In genomic region chr15:78969687-78970349, GRCh38 we compare ENCODE assay signal across 31 cellular contexts. TPM values are rescaled to one million over a fixed set of nuclear protein-coding genes. Genes with fewer than 3 reads are reported as not detected.
A peak's percentile ranks its signal among the peaks of the same experiment; 100 is the strongest.
DNase-seq lines count a peak whose midpoint lies in the region; ATAC-seq, FAIRE-seq and TF ChIP-seq lines count a peak whose summit lies in the region.
"Had no signal": no experiment of that assay in that cellular context is flagged by ENCODE, and none has a peak within 500 bp of the region (broad histone marks: within the 10 kb centered on the region; RNA-seq: fewer than 3 reads in every experiment).

No MANE protein-coding gene starts in this region.

- WGBS in neuronal stem cell (ENCODE audit: extremely low coverage in 2 of 2, insufficient read length in 2 of 2, insufficient replicate concordance in 1 of 2), 2 donors, result no CpG with 5 or more reads among the region's 5 CpGs

- H3K27me3 Mint-ChIP-seq in Calu3 (ENCODE audit: unreplicated experiment), result no peaks in the 10 kb centered on the region

- H3K9ac ChIP-seq in kidney (ENCODE audit: low read length in 2 of 2), result no peak overlapping the region
- no peak overlapping the region for H3K9ac ChIP-seq in neuronal stem cell (ENCODE audit: low read depth, low read length, poor library complexity)

- H3K27ac Mint-ChIP-seq in Calu3 (ENCODE audit: unreplicated experiment), result peak overlapping the region; percentile 82
- H3K27ac Mint-ChIP-seq: activated CD8-positive, alpha-beta T cell treated with anti-CD3 and anti-CD28 coated beads, Interleukin-2, amount 10 ng/mL, durations not matched to agents 7 days and 5 days; activated naive CD4-positive, alpha-beta T cell treated with anti-CD3 and anti-CD28 coated beads for 36 hours; stimulated activated effector memory CD8-positive, alpha-beta T cell treated with anti-CD3 and anti-CD28 coated beads, Interleukin-12 subunit alpha, Interleukin-12 subunit beta, amount 100 ng/mL, for 72 hours had no signal

- DNase-seq in Calu3, result no peak
- DNase-seq in ascending aorta (ENCODE audit: low spot score in 2 of 2), result no peak
- no peak for DNase-seq in kidney
- DNase-seq in sciatic nerve (ENCODE audit: low spot score), result no peak
- no peak for DNase-seq in NCI-H2196 (lab: John Stamatoyannopoulos, UW; ENCODE audit: unreplicated experiment)
- no peak for DNase-seq in neuronal stem cell (ENCODE audit: low spot score)
- DNase-seq: activated CD4-positive, alpha-beta T cell treated with anti-CD3 and anti-CD28 coated beads for 4 hours; activated CD8-positive, alpha-beta T cell treated with anti-CD3 and anti-CD28 coated beads, Interleukin-2, amount 10 ng/mL, durations not matched to agents 7 days and 5 days; activated naive CD4-positive, alpha-beta T cell treated with anti-CD3 and anti-CD28 coated beads for 36 hours; amniotic stem cell; BE2C; CD8-positive, alpha-beta memory T cell; glutamatergic neuron; H7; islet precursor cell; midbrain; naive thymus-derived CD4-positive, alpha-beta T cell; NCI-H1048; NCI-H446 treated with DMSO at 0.1 percent for 48 hours; psoas muscle; stimulated activated CD4-positive, alpha-beta T cell treated with anti-CD3 and anti-CD28 coated beads, Interleukin-15, amount 100 ng/mL, for 24 hours; substantia nigra; T-helper 9 cell; upper lobe of right lung; WERI-Rb-1 had no signal

- no peak overlapping the region for H2BK5ac ChIP-seq in neuronal stem cell (ENCODE audit: low read length)

- H3K36me3 ChIP-seq in ascending aorta, result no peaks in the 10 kb centered on the region
- H3K36me3 ChIP-seq in kidney (ENCODE audit: control insufficient read depth in 1 of 2, insufficient read depth in 2 of 2, low read length in 2 of 2), result no peaks in the 10 kb centered on the region
- H3K36me3 ChIP-seq in neuronal stem cell (replicated peaks in 1 of 2; ENCODE audit: control insufficient read depth in 2 of 2, insufficient read depth in 2 of 2, low read length in 2 of 2), result no peaks in the 10 kb centered on the region
- H3K36me3 ChIP-seq: BE2C, breast epithelium, SJSA1, upper lobe of right lung, WERI-Rb-1 had no signal

- H2BK12ac ChIP-seq in neuronal stem cell (ENCODE audit: low read length), result no peak overlapping the region

- peak overlapping the region; percentile 58 to 77 for H3K27ac ChIP-seq in ascending aorta
- peak overlapping the region; percentile 39 to 57 for H3K27ac ChIP-seq in kidney (ENCODE audit: low read depth in 2 of 2, low read length in 2 of 2)
- no peak overlapping the region for H3K27ac ChIP-seq in neuronal stem cell (replicated peaks; ENCODE audit: low read length)
- H3K27ac ChIP-seq: breast epithelium, psoas muscle, SJSA1, upper lobe of right lung, WERI-Rb-1 had no signal

- H3K36me3 Mint-ChIP-seq in Calu3 (ENCODE audit: insufficient read depth, unreplicated experiment), result peaks cover 7% of the 10 kb centered on the region
- H3K36me3 Mint-ChIP-seq: CD8-positive, alpha-beta memory T cell; naive thymus-derived CD4-positive, alpha-beta T cell; stimulated activated effector memory CD8-positive, alpha-beta T cell treated with anti-CD3 and anti-CD28 coated beads, Interleukin-12 subunit alpha, Interleukin-12 subunit beta, amount 100 ng/mL, for 72 hours had no signal

- ATAC-seq in sciatic nerve (peak; percentile 49), GM19455 (IDR thresholded peaks at IDR 0.05; ENCODE audit: unreplicated experiment) (no peak), HG03097 (IDR thresholded peaks at IDR 0.05; ENCODE audit: low FRiP score, unreplicated experiment) (no peak)
- ATAC-seq: activated CD8-positive, alpha-beta T cell treated with anti-CD3 and anti-CD28 coated beads, Interleukin-2, amount 10 ng/mL, durations not matched to agents 7 days and 5 days; naive thymus-derived CD4-positive, alpha-beta T cell; psoas muscle; stimulated activated effector memory CD8-positive, alpha-beta T cell treated with anti-CD3 and anti-CD28 coated beads, Interleukin-12 subunit alpha, Interleukin-12 subunit beta, amount 100 ng/mL, for 72 hours; upper lobe of right lung had no signal

- no peak overlapping the region for H3K14ac ChIP-seq in neuronal stem cell (ENCODE audit: low read length)

- no peak for TF ChIP-seq CTCF in Calu3 (IDR thresholded peaks at IDR 0.05; ENCODE audit: unreplicated experiment)
- TF ChIP-seq CTCF in ascending aorta (IDR thresholded peaks at IDR 0.05), result no peak
- TF ChIP-seq CTCF in kidney (IDR thresholded peaks at IDR 0.05; ENCODE audit: borderline replicate concordance, extremely low read depth, insufficient read depth), result no peak

- BruUV-seq in Calu3 (replicated peaks; lab: Mats Ljungman, UMichigan), result no TSS peak

- H3K4me3 ChIP-seq in ascending aorta, result peak overlapping the region in 1 of 2 donors; percentile 21
- no peak overlapping the region for H3K4me3 ChIP-seq in kidney (ENCODE audit: low read length in 2 of 2)
- H3K4me3 ChIP-seq in neuronal stem cell (ENCODE audit: low read length in 2 of 2), result no peak overlapping the region
- H3K4me3 ChIP-seq: breast epithelium, psoas muscle, SJSA1, upper lobe of right lung had no signal

- intact Hi-C loops in Calu3 (cut with micrococcal nuclease; ENCODE audit: unreplicated experiment), result loop anchor here (2.0 kb wide), 1 partner anchor 17 kb away; no protein-coding TSS in a partner anchor
- intact Hi-C loops in ascending aorta (cut with DNase I), result loop anchor here (2.0 kb wide), 1 partner anchor 17 kb away; no protein-coding TSS in a partner anchor
- intact Hi-C loops in kidney (cut with DNase I), result no loop called here
- intact Hi-C loops in sciatic nerve (cut with DNase I), result no loop called here

- no peak overlapping the region for H2AFZ ChIP-seq in neuronal stem cell (ENCODE audit: low read length)

- H3K23ac ChIP-seq in neuronal stem cell (ENCODE audit: low read depth, low read length, poor library complexity), result no peak overlapping the region

- H4K8ac ChIP-seq in neuronal stem cell (ENCODE audit: low read depth, low read length), result no peak overlapping the region

- no peaks in the 10 kb centered on the region for H3K79me1 ChIP-seq in neuronal stem cell (ENCODE audit: low read depth, low read length)

- no peaks in the 10 kb centered on the region for H3K9me3 Mint-ChIP-seq in Calu3 (ENCODE audit: low read depth, unreplicated experiment)
- H3K9me3 Mint-ChIP-seq: activated naive CD4-positive, alpha-beta T cell treated with anti-CD3 and anti-CD28 coated beads for 36 hours; CD8-positive, alpha-beta memory T cell; naive thymus-derived CD4-positive, alpha-beta T cell; stimulated activated effector memory CD8-positive, alpha-beta T cell treated with anti-CD3 and anti-CD28 coated beads, Interleukin-12 subunit alpha, Interleukin-12 subunit beta, amount 100 ng/mL, for 72 hours had no signal

- H3K9me3 ChIP-seq in ascending aorta (no peaks in the 10 kb centered on the region), kidney (ENCODE audit: control insufficient read depth in 1 of 2, low read length in 2 of 2) (no peaks in the 10 kb centered on the region), neuronal stem cell (replicated peaks in 1 of 2; ENCODE audit: control insufficient read depth in 2 of 2, insufficient read depth in 1 of 2, low read depth in 1 of 2, low read length in 2 of 2) (no peaks in the 10 kb centered on the region)
- H3K9me3 ChIP-seq: BE2C, breast epithelium, psoas muscle, SJSA1, upper lobe of right lung had no signal

- no peak overlapping the region for H3K18ac ChIP-seq in neuronal stem cell (ENCODE audit: low read length)

- H3K4me3 Mint-ChIP-seq in Calu3 (ENCODE audit: low read depth, unreplicated experiment), result peak overlapping the region; percentile 11
- H3K4me3 Mint-ChIP-seq: activated CD8-positive, alpha-beta T cell treated with anti-CD3 and anti-CD28 coated beads, Interleukin-2, amount 10 ng/mL, durations not matched to agents 7 days and 5 days; activated naive CD4-positive, alpha-beta T cell treated with anti-CD3 and anti-CD28 coated beads for 36 hours; CD8-positive, alpha-beta memory T cell; naive thymus-derived CD4-positive, alpha-beta T cell; stimulated activated effector memory CD8-positive, alpha-beta T cell treated with anti-CD3 and anti-CD28 coated beads, Interleukin-12 subunit alpha, Interleukin-12 subunit beta, amount 100 ng/mL, for 72 hours had no signal

- H3K4ac ChIP-seq in neuronal stem cell (ENCODE audit: low read length), result no peak overlapping the region

- CTCF ChIA-PET in Calu3 (lab: Charles Lee), result interaction anchor here (0.7 to 1.0 kb wide), 2 partner anchors 10 to 59 kb away, joined by 3 to 5 read pairs; no protein-coding TSS in a partner anchor

- H4K91ac ChIP-seq in neuronal stem cell (ENCODE audit: low read depth, low read length, poor library complexity), result no peak overlapping the region

- H2BK120ac ChIP-seq in neuronal stem cell (ENCODE audit: low read depth, low read length), result no peak overlapping the region

- no peak overlapping the region for H2BK15ac ChIP-seq in neuronal stem cell (ENCODE audit: low read length)

- peaks cover 39% of the 10 kb centered on the region for H3K4me1 Mint-ChIP-seq in Calu3 (ENCODE audit: low read depth, unreplicated experiment)
- H3K4me1 Mint-ChIP-seq: CD8-positive, alpha-beta memory T cell; naive thymus-derived CD4-positive, alpha-beta T cell; stimulated activated effector memory CD8-positive, alpha-beta T cell treated with anti-CD3 and anti-CD28 coated beads, Interleukin-12 subunit alpha, Interleukin-12 subunit beta, amount 100 ng/mL, for 72 hours had no signal

- no peak overlapping the region for H3K4me2 ChIP-seq in neuronal stem cell (ENCODE audit: insufficient read depth, low read length, poor library complexity, severe bottlenecking)

- no peaks in the 10 kb centered on the region for H3K27me3 ChIP-seq in ascending aorta
- peaks cover 0 to 29% (median 0%) of the 10 kb centered on the region in 3 experiments for H3K27me3 ChIP-seq in neuronal stem cell (ENCODE audit: control insufficient read depth in 3 of 3, insufficient read depth in 3 of 3, low read depth in 1 of 3, low read length in 3 of 3)
- H3K27me3 ChIP-seq: BE2C, breast epithelium, SJSA1, upper lobe of right lung had no signal

- H3K4me1 ChIP-seq in ascending aorta, result peaks cover 3 to 13% of the 10 kb centered on the region in 2 donors
- peaks cover 3 to 15% of the 10 kb centered on the region in 2 donors for H3K4me1 ChIP-seq in kidney (ENCODE audit: control insufficient read depth in 1 of 2, insufficient read depth in 1 of 2, low read depth in 1 of 2, low read length in 2 of 2)
- no peaks in the 10 kb centered on the region for H3K4me1 ChIP-seq in neuronal stem cell (ENCODE audit: control insufficient read depth in 2 of 2, insufficient read depth in 1 of 2, low read depth in 1 of 2, low read length in 2 of 2)
- H3K4me1 ChIP-seq: BE2C, breast epithelium, psoas muscle, SJSA1 had no signal

- FAIRE-seq in kidney (lab: Jason Lieb, UNC), result no peak
- FAIRE-seq: GM19239 had no signal

- H2AK5ac ChIP-seq in neuronal stem cell (ENCODE audit: low read depth, low read length), result no peak overlapping the region

RNA-seq across cellular contexts. Expression of gene CTSH, which starts 25.0 kb away (rescaled TPM):
- total RNA-seq in Calu3 (2022) (327 and 433 TPM in 2 replicates), ascending aorta (112 TPM), kidney (201 TPM), sciatic nerve (81.6 TPM)
- 1,628 TPM for polyA plus RNA-seq in kidney (ENCODE audit: insufficient read depth, low read depth, low replicate concordance)
- polyA plus RNA-seq in neuronal stem cell (2013, experiment 1 of 2), result 7.8 TPM
- 8.7 TPM for polyA plus RNA-seq in neuronal stem cell (2013, experiment 2 of 2)

Comparison
In these comparisons a context has a peak if more than half of its experiments do, and no peak if none do; other contexts are left out.
1. intact Hi-C loops: an anchor here in Calu3 (2.0 kb wide) and ascending aorta (2.0 kb wide); none called in kidney and sciatic nerve.